Comparison of ENCODE assay signal across 13 cellular contexts in genomic region chr15:53976844-53977392, GRCh38. TPM values are rescaled to one million over a fixed set of nuclear protein-coding genes. Genes with fewer than 3 reads are reported as not detected.
DNase-seq lines count a peak whose midpoint lies in the region; ATAC-seq and TF ChIP-seq lines count a peak whose summit lies in the region.
"Had no signal": no experiment of that assay in that cellular context is flagged by ENCODE, and none has a peak within 500 bp of the region (broad histone marks: within the 10 kb centered on the region; RNA-seq: fewer than 3 reads in every experiment).

No MANE protein-coding gene starts in this region.

- H3K27me3 Mint-ChIP-seq in CD4-positive, alpha-beta memory T cell: peaks cover 9 to 12% of the 10 kb centered on the region in 2 donors

- POLR2A ChIA-PET in CD4-positive, alpha-beta memory T cell (lab: Charles Lee; ENCODE audit: partially characterized antibody): no interaction called here

- H3K4me1 ChIP-seq in right cardiac atrium (ENCODE audit: control insufficient read depth, insufficient read depth, low read length) (no peaks in the 10 kb centered on the region), right atrium auricular region (no peaks in the 10 kb centered on the region), spleen (peaks cover 0 to 7% (median 3%) of the 10 kb centered on the region in 6 donors), GM23248 (ENCODE audit: insufficient read depth) (no peaks in the 10 kb centered on the region)
- no peaks in the 10 kb centered on the region for H3K4me1 ChIP-seq in CD4-positive, alpha-beta memory T cell (ENCODE audit: insufficient read depth, low read length)

- TF ChIP-seq CTCF in right atrium auricular region (IDR thresholded peaks at IDR 0.05) (peak in 1 of 2 donors; percentile 38), kidney epithelial cell (IDR thresholded peaks at IDR 0.05; ENCODE audit: insufficient read depth, low read length, poor library complexity, severe bottlenecking) (peak; percentile 73), spleen (IDR thresholded peaks at IDR 0.05 in 8 of 11, conservative IDR thresholded peaks at IDR 0.05 in 3 of 11) (no peak)

- no peak for TF ChIP-seq POLR2A in spleen (IDR thresholded peaks at IDR 0.05)

- H3K9me2 ChIP-seq in GM23248 (ENCODE audit: insufficient read depth): no peaks in the 10 kb centered on the region

- CTCF ChIA-PET in CD4-positive, alpha-beta memory T cell (lab: Charles Lee; ENCODE audit: partially characterized antibody): no interaction called here

- in situ Hi-C loops in GM23248 (cut with MboI): no loop called here

- no peak overlapping the region for H3K4me2 ChIP-seq in GM23248 (ENCODE audit: unreplicated experiment)

- no peaks in the 10 kb centered on the region for H4K20me1 ChIP-seq in GM23248 (ENCODE audit: insufficient read depth)

- H3K4me3 ChIP-seq in right cardiac atrium (ENCODE audit: low read length) (no peak overlapping the region), right atrium auricular region (no peak overlapping the region), kidney epithelial cell (ENCODE audit: low read depth, low read length) (no peak overlapping the region), spleen (no peak overlapping the region), GM23248 (no peak overlapping the region)
- H3K4me3 ChIP-seq in CD4-positive, alpha-beta memory T cell (ENCODE audit: low read length in 2 of 2): no peak overlapping the region

- H3K9me3 ChIP-seq in right cardiac atrium (ENCODE audit: control insufficient read depth, low read length) (no peaks in the 10 kb centered on the region), right atrium auricular region (no peaks in the 10 kb centered on the region), spleen (peaks cover 0 to 5% (median 0%) of the 10 kb centered on the region in 8 donors), GM23248 (ENCODE audit: low read depth) (no peaks in the 10 kb centered on the region)
- H3K9me3 ChIP-seq in CD4-positive, alpha-beta memory T cell (ENCODE audit: control insufficient read depth in 1 of 2, low read length in 2 of 2): no peaks in the 10 kb centered on the region

- intact Hi-C loops in right cardiac atrium (cut with DNase I) (no loop called here), spleen (cut with DNase I; ENCODE audit: low total_unique reads) (no loop called here)
- intact Hi-C loops in CD4-positive, alpha-beta memory T cell (cut with micrococcal nuclease): no loop called here

- H3K36me3 ChIP-seq in right atrium auricular region (no peaks in the 10 kb centered on the region), kidney epithelial cell (ENCODE audit: control insufficient read depth, insufficient read depth, low read length) (no peaks in the 10 kb centered on the region), spleen (no peaks in the 10 kb centered on the region), GM23248 (ENCODE audit: low read depth) (no peaks in the 10 kb centered on the region)
- no peaks in the 10 kb centered on the region for H3K36me3 ChIP-seq in CD4-positive, alpha-beta memory T cell (ENCODE audit: insufficient read depth, low read length)

- H3K9me3 Mint-ChIP-seq in CD4-positive, alpha-beta memory T cell: peaks cover 0 to 7% (median 2%) of the 10 kb centered on the region in 8 donors
- H3K9me3 Mint-ChIP-seq: stimulated activated naive B cell treated with anti-CD40 and anti-IgM and Interleukin-4, amounts not matched to agents 10 μg/mL and 1 μg/mL and 100 μg/mL, for 72 hours had no signal

- no peaks in the 10 kb centered on the region for H3F3A ChIP-seq in GM23248 (ENCODE audit: insufficient read depth)

- no peaks in the 10 kb centered on the region for H3K36me3 Mint-ChIP-seq in CD4-positive, alpha-beta memory T cell
- H3K36me3 Mint-ChIP-seq: stimulated activated naive B cell treated with anti-CD40 and anti-IgM and Interleukin-4, amounts not matched to agents 10 μg/mL and 1 μg/mL and 100 μg/mL, for 72 hours had no signal

- H3K9ac ChIP-seq in GM23248: no peak overlapping the region

- peaks cover 0 to 11% (median 2%) of the 10 kb centered on the region in 4 donors for H3K4me1 Mint-ChIP-seq in CD4-positive, alpha-beta memory T cell

- WGBS in right cardiac atrium: 58% methylated on average over 8 of the region's 8 CpGs
- 47 to 62% (median 53%) methylated on average over 8 of the region's 8 CpGs for WGBS in spleen, 5 donors
- 16 to 19% methylated on average over 8 of the region's 8 CpGs for WGBS in GM23248 (ENCODE audit: low coverage in 1 of 2, low lambda C conversion rate in 2 of 2, missing lambda C conversion rate in 2 of 2), 2 experiments

- H3K27ac ChIP-seq in right cardiac atrium (ENCODE audit: low read length) (no peak overlapping the region), right atrium auricular region (no peak overlapping the region), spleen (no peak overlapping the region), GM23248 (no peak overlapping the region)
- no peak overlapping the region for H3K27ac ChIP-seq in CD4-positive, alpha-beta memory T cell (ENCODE audit: low read depth, low read length)

- no peaks in the 10 kb centered on the region for H3K79me2 ChIP-seq in GM23248 (ENCODE audit: insufficient read depth)

- H3K4me3 Mint-ChIP-seq in CD4-positive, alpha-beta memory T cell: no peak overlapping the region
- H3K4me3 Mint-ChIP-seq: stimulated activated naive B cell treated with anti-CD40 and anti-IgM and Interleukin-4, amounts not matched to agents 10 μg/mL and 1 μg/mL and 100 μg/mL, for 72 hours had no signal

- no peak overlapping the region for H2AFZ ChIP-seq in GM23248

- ATAC-seq in right cardiac atrium (peak; percentile 57 to 90), GM18873 (IDR thresholded peaks at IDR 0.05; ENCODE audit: low FRiP score, unreplicated experiment) (no peak)
- ATAC-seq: stimulated activated naive B cell treated with anti-CD40 and anti-IgM and Interleukin-4, amounts not matched to agents 10 μg/mL and 1 μg/mL and 100 μg/mL, for 72 hours had no signal

- peak; percentile 7 to 55 (median 31) for DNase-seq in right cardiac atrium
- DNase-seq in right atrium auricular region (ENCODE audit: low spot score): no peak
- DNase-seq in SK-N-DZ (ENCODE audit: low spot score): peak; percentile 23
- DNase-seq in kidney epithelial cell (ENCODE audit: low read depth): peak; percentile 25
- DNase-seq in spleen: no peak
- DNase-seq in CD4-positive, alpha-beta memory T cell: no peak
- DNase-seq in GM23248: no peak
- DNase-seq: foreskin melanocyte; stimulated activated naive B cell treated with anti-CD40 and anti-IgM and Interleukin-4, amounts not matched to agents 10 μg/mL and 1 μg/mL and 100 μg/mL, for 72 hours had no signal

- no peak overlapping the region for H3K27ac Mint-ChIP-seq in CD4-positive, alpha-beta memory T cell
- H3K27ac Mint-ChIP-seq: stimulated activated naive B cell treated with anti-CD40 and anti-IgM and Interleukin-4, amounts not matched to agents 10 μg/mL and 1 μg/mL and 100 μg/mL, for 72 hours had no signal

- H3K27me3 ChIP-seq in right cardiac atrium (ENCODE audit: control insufficient read depth, insufficient read depth): no peaks in the 10 kb centered on the region
- peaks cover 0 to 2% of the 10 kb centered on the region in 2 donors for H3K27me3 ChIP-seq in right atrium auricular region
- no peaks in the 10 kb centered on the region for H3K27me3 ChIP-seq in kidney epithelial cell (ENCODE audit: control insufficient read depth, insufficient read depth, low read length)
- H3K27me3 ChIP-seq in spleen (replicated peaks in 1 of 7): peaks cover 0 to 44% (median 16%) of the 10 kb centered on the region in 7 donors
- no peaks in the 10 kb centered on the region for H3K27me3 ChIP-seq in CD4-positive, alpha-beta memory T cell (ENCODE audit: insufficient read depth, low read length)
- no peaks in the 10 kb centered on the region for H3K27me3 ChIP-seq in GM23248 (replicated peaks; ENCODE audit: insufficient read depth)

RNA-seq across cellular contexts. Expression of gene UNC13C, which starts 1.3 kb away (rescaled TPM):
- total RNA-seq in right cardiac atrium: under 1 TPM; 0.11 to 0.57 (median 0.23) TPM
- 0.05 TPM for polyA plus RNA-seq in right cardiac atrium
- under 1 TPM; 0.19 to 0.31 TPM for total RNA-seq in right atrium auricular region
- polyA plus RNA-seq in SK-N-DZ (2014; cell fraction: cytosol; rRNA removed): not detected in 2 replicates
- polyA plus RNA-seq in SK-N-DZ (2014; cell fraction: nucleus; rRNA removed): not detected in 2 replicates
- 0.14 and 0.21 TPM in 2 replicates for total RNA-seq in kidney epithelial cell
- not detected for total RNA-seq in spleen
- polyA plus RNA-seq in spleen: under 1 TPM in 1 of 3 donors, not detected in 2; 0.06 TPM
- total RNA-seq in CD4-positive, alpha-beta memory T cell: not detected
- not detected for polyA plus RNA-seq in CD4-positive, alpha-beta memory T cell
- not detected in 2 replicates for total RNA-seq in GM23248 (2014; rRNA removed; shearing (Covaris generic))
- polyA plus RNA-seq in GM23248 (2016; fragmentation: Nextera tagmentation; extraction: Ambion mirVana): not detected in 2 replicates
- total RNA-seq: osteoblast; T-helper 2 cell treated with Interferon-gamma antibody and Interleukin-4, amounts not matched to agents 100 ng/mL and 5 ng/mL, for 36 hours had no signal
- polyA plus RNA-seq: adipose tissue had no signal

Comparison
In these comparisons a context has a peak if more than half of its experiments do, and no peak if none do; other contexts are left out.
1. DNase-seq: peak in right cardiac atrium (3 of 3), SK-N-DZ (single experiment) and kidney epithelial cell (single experiment); none in right atrium auricular region (single experiment), spleen (single experiment), CD4-positive, alpha-beta memory T cell (0 of 5) and GM23248 (single experiment).